1 cellular context compared by ENCODE assay signal in genomic region chr14:72532686-72533454, GRCh38.
TF ChIP-seq lines count a peak whose summit lies in the region.

No MANE protein-coding gene starts in this region.

TF ChIP-seq in GM12878, 131 proteins besides CTCF, POLR2A, EP300 and RAD21 (continued from another document):
- TF ChIP-seq MYC (IDR thresholded peaks at IDR 0.05; ENCODE audit: insufficient read depth, insufficient read length, insufficient replicate concordance, low read length, severe bottlenecking) = no peak
- peak; percentile 65; the same call in 1 of the 2 replicates for TF ChIP-seq CBX5 (IDR thresholded peaks at IDR 0.05; ENCODE audit: low read depth)
- TF ChIP-seq PAX5 (IDR thresholded peaks at IDR 0.05; ENCODE audit: borderline replicate concordance, low read depth, low read length) = no peak
- TF ChIP-seq ZBTB33 (IDR thresholded peaks at IDR 0.05) = 0 out of 2 replicates have a peak, but pooled peaks have one; percentile 62
